ENCODE assay signal across 18 cellular contexts in genomic region chr18:79970419-79971133, GRCh38. TPM values are rescaled to one million over a fixed set of nuclear protein-coding genes. Genes with fewer than 3 reads are reported as not detected.
DNase-seq lines count a peak whose midpoint lies in the region; ATAC-seq, FAIRE-seq and TF ChIP-seq lines count a peak whose summit lies in the region.
"Had no signal": no experiment of that assay in that cellular context is flagged by ENCODE, and none has a peak within 500 bp of the region (broad histone marks: within the 10 kb centered on the region; RNA-seq: fewer than 3 reads in every experiment).

No MANE protein-coding gene starts in this region.

- H3K4me3 ChIP-seq in HepG2 (replicated peaks in 1 of 3; ENCODE audit: insufficient read depth in 1 of 3, low read depth in 2 of 3, low read length in 3 of 3) (no peak overlapping the region), aorta (ENCODE audit: low read length in 2 of 2) (no peak overlapping the region)
- H3K4me3 ChIP-seq: BLaER1 treated with 17β-estradiol and CSF1 and Interleukin-3, amounts not matched to agents 10 nM and 100 nM; GM12878; GM23338 had no signal

- H3K36me3 ChIP-seq in HepG2 (replicated peaks in 1 of 2; ENCODE audit: control insufficient read depth in 1 of 2, insufficient read depth in 2 of 2, low read length in 2 of 2) (peaks cover 22 to 62% of the 10 kb centered on the region in 2 experiments), aorta (ENCODE audit: control insufficient read depth in 1 of 2, insufficient read depth in 2 of 2, low read length in 1 of 2) (peaks cover 0 to 2% of the 10 kb centered on the region in 2 donors)

- no peak overlapping the region for H3K4me2 ChIP-seq in HepG2 (ENCODE audit: low read depth, low read length)
- H3K4me2 ChIP-seq: BLaER1 treated with 17β-estradiol and CSF1 and Interleukin-3, amounts not matched to agents 10 nM and 100 nM; GM23338 had no signal

- peaks cover 19 to 23% of the 10 kb centered on the region in 2 donors for H3K4me1 Mint-ChIP-seq in natural killer cell
- H3K4me1 Mint-ChIP-seq in natural killer cell treated with Interleukin-12 subunit alpha and Interleukin-12 subunit beta and Interleukin-15 and Interleukin-18, amount 100 ng/mL, for 72 hours (ENCODE audit: low read depth in 2 of 2): peaks cover 10 to 24% of the 10 kb centered on the region in 2 donors

- CTCF ChIA-PET in HepG2 (lab: Yijun Ruan, JAX; ENCODE audit: low intra/inter-chr PET ratio, low total read pairs): no interaction called here

- H3K27ac Mint-ChIP-seq in natural killer cell: peak overlapping the region; percentile 71 to 76
- H3K27ac Mint-ChIP-seq in natural killer cell treated with Interleukin-12 subunit alpha and Interleukin-12 subunit beta and Interleukin-15 and Interleukin-18, amount 100 ng/mL, for 72 hours: no peak overlapping the region
- H3K27ac Mint-ChIP-seq: GM23338 had no signal

- TF ChIP-seq CTCF in natural killer cell (IDR thresholded peaks at IDR 0.05) (no peak), HepG2 (CRISPR knock-in tag; IDR thresholded peaks at IDR 0.05) (no peak)

- FAIRE-seq in HepG2 (lab: Jason Lieb, UNC): no peak
- FAIRE-seq: GM12878, GM18507 had no signal

- H3K36me3 Mint-ChIP-seq in natural killer cell: no peaks in the 10 kb centered on the region
- H3K36me3 Mint-ChIP-seq in natural killer cell treated with Interleukin-12 subunit alpha and Interleukin-12 subunit beta and Interleukin-15 and Interleukin-18, amount 100 ng/mL, for 72 hours: peaks cover 8% of the 10 kb centered on the region

- no peak for DNase-seq in natural killer cell
- DNase-seq in natural killer cell treated with Interleukin-12 subunit alpha and Interleukin-12 subunit beta and Interleukin-15 and Interleukin-18, amount 100 ng/mL, for 72 hours (ENCODE audit: low spot score): no peak
- no peak for DNase-seq in HepG2 (ENCODE audit: low spot score)
- DNase-seq in sciatic nerve (ENCODE audit: low spot score): peak; percentile 22
- DNase-seq in aorta: no peak
- DNase-seq in SK-N-DZ (ENCODE audit: low spot score): no peak
- no peak for DNase-seq in effector CD8-positive, alpha-beta T cell (lab: John Stamatoyannopoulos, UW)
- DNase-seq: ACHN; Calu3; CD4-positive, CD25-positive, alpha-beta regulatory T cell; DMS79; H7 had no signal

- ATAC-seq in natural killer cell: no peak
- ATAC-seq in natural killer cell treated with Interleukin-12 subunit alpha and Interleukin-12 subunit beta and Interleukin-15 and Interleukin-18, amount 100 ng/mL, for 72 hours: no peak
- no peak for ATAC-seq in HepG2
- no peak for ATAC-seq in sciatic nerve
- no peak for ATAC-seq in aorta (ENCODE audit: low FRiP score)
- ATAC-seq: GM12878, GM23338 had no signal

- TF ChIP-seq EP300 in Ishikawa (IDR thresholded peaks at IDR 0.05; ENCODE audit: borderline replicate concordance) (no peak), HepG2 (IDR thresholded peaks at IDR 0.05; ENCODE audit: low read depth in 2 of 2, low read length in 2 of 2) (no peak), HepG2 (CRISPR knock-in tag; IDR thresholded peaks at IDR 0.05; ENCODE audit: borderline replicate concordance) (no peak)

- no peak overlapping the region for H3K9ac ChIP-seq in HepG2 (ENCODE audit: insufficient read depth, low read depth, low read length)
- H3K9ac ChIP-seq: BLaER1 treated with 17β-estradiol and CSF1 and Interleukin-3, amounts not matched to agents 10 nM and 100 nM had no signal

- POLR2A ChIA-PET in HepG2 (lab: Yijun Ruan, JAX): no interaction called here

- no peak overlapping the region for H3K4me3 Mint-ChIP-seq in natural killer cell
- H3K4me3 Mint-ChIP-seq in natural killer cell treated with Interleukin-12 subunit alpha and Interleukin-12 subunit beta and Interleukin-15 and Interleukin-18, amount 100 ng/mL, for 72 hours: no peak overlapping the region
- H3K4me3 Mint-ChIP-seq: GM23338 had no signal

- no peak overlapping the region for H3K27ac ChIP-seq in HepG2 (ENCODE audit: extremely low read length, insufficient read depth, low read length)
- H3K27ac ChIP-seq in aorta (ENCODE audit: low read depth in 1 of 2, low read length in 2 of 2): no peak overlapping the region
- H3K27ac ChIP-seq: BLaER1 treated with 17β-estradiol and CSF1 and Interleukin-3, amounts not matched to agents 10 nM and 100 nM had no signal

- H3K4me1 ChIP-seq in HepG2 (ENCODE audit: insufficient read depth, low read length) (peaks cover 21% of the 10 kb centered on the region), aorta (ENCODE audit: control insufficient read depth in 1 of 2, insufficient read depth in 2 of 2, low read length in 2 of 2) (no peaks in the 10 kb centered on the region)

- 94% methylated on average over 12 of the region's 12 CpGs for WGBS in HepG2 (ENCODE audit: low lambda C conversion rate)
- WGBS in aorta, 2 donors: 88% methylated on average over 12 of the region's 12 CpGs

- intact Hi-C loops in natural killer cell (cut with micrococcal nuclease): no loop called here
- intact Hi-C loops in HepG2 (cut with micrococcal nuclease; ENCODE audit: unreplicated experiment): no loop called here
- intact Hi-C loops in sciatic nerve (cut with DNase I): no loop called here
- intact Hi-C loops in aorta (cut with DNase I): no loop called here

- no peaks in the 10 kb centered on the region for H3K27me3 ChIP-seq in HepG2 (ENCODE audit: control insufficient read depth in 1 of 2, insufficient read depth in 2 of 2, low read length in 2 of 2)
- H3K27me3 ChIP-seq in aorta (ENCODE audit: control insufficient read depth in 1 of 2, insufficient read depth in 2 of 2, low read length in 1 of 2): no peaks in the 10 kb centered on the region
- H3K27me3 ChIP-seq: BLaER1 treated with 17β-estradiol and CSF1 and Interleukin-3, amounts not matched to agents 10 nM and 100 nM had no signal

- H2AFZ ChIP-seq in HepG2 (ENCODE audit: low read length): no peak overlapping the region
- H2AFZ ChIP-seq: GM23338 had no signal

- no TSS peak for BruUV-seq in HepG2 (replicated peaks; lab: Mats Ljungman, UMichigan)

- H3K9me3 Mint-ChIP-seq in natural killer cell: no peaks in the 10 kb centered on the region
- no peaks in the 10 kb centered on the region for H3K9me3 Mint-ChIP-seq in natural killer cell treated with Interleukin-12 subunit alpha and Interleukin-12 subunit beta and Interleukin-15 and Interleukin-18, amount 100 ng/mL, for 72 hours
- H3K9me3 Mint-ChIP-seq: CD4-positive, CD25-positive, alpha-beta regulatory T cell; GM23338 had no signal

- TF ChIP-seq POLR2A in HepG2 (IDR thresholded peaks at IDR 0.05; ENCODE audit: insufficient read depth in 1 of 2, low read depth in 2 of 2, low read length in 2 of 2): no peak

- peaks cover 29% of the 10 kb centered on the region for H3K79me2 ChIP-seq in HepG2 (ENCODE audit: insufficient read depth, low read length)

- peaks cover 20% of the 10 kb centered on the region for H4K20me1 ChIP-seq in HepG2 (ENCODE audit: insufficient read depth, low read length)

- H3K9me3 ChIP-seq in HepG2 (ENCODE audit: low read length) (no peaks in the 10 kb centered on the region), aorta (ENCODE audit: control insufficient read depth, low read length) (no peaks in the 10 kb centered on the region)
- H3K9me3 ChIP-seq: BLaER1 treated with 17β-estradiol and CSF1 and Interleukin-3, amounts not matched to agents 10 nM and 100 nM had no signal

- in situ Hi-C loops in HepG2 (cut with HindIII; ENCODE audit: extremely low pct_ligation_motif_present, low pct_unique_long_range_greater_than_20kb): no loop called here

- H3K27me3 Mint-ChIP-seq in natural killer cell (ENCODE audit: low read depth in 2 of 2): no peaks in the 10 kb centered on the region
- no peaks in the 10 kb centered on the region for H3K27me3 Mint-ChIP-seq in natural killer cell treated with Interleukin-12 subunit alpha and Interleukin-12 subunit beta and Interleukin-15 and Interleukin-18, amount 100 ng/mL, for 72 hours
- H3K27me3 Mint-ChIP-seq: CD4-positive, CD25-positive, alpha-beta regulatory T cell had no signal

- TF ChIP-seq RAD21 in Ishikawa (IDR thresholded peaks at IDR 0.05; ENCODE audit: low read depth): no peak
- no peak for TF ChIP-seq RAD21 in HepG2 (CRISPR knock-in tag; IDR thresholded peaks at IDR 0.05)

RNA-seq across cellular contexts. Expression of gene HSBP1L1, which starts 6.1 kb away (rescaled TPM):
- 10 to 100 TPM; 11.7 to 16.1 (median 13.8) TPM for total RNA-seq in natural killer cell
- 1 to 10 TPM; 1.2 to 6.2 TPM for total RNA-seq in natural killer cell treated with Interleukin-12 subunit alpha and Interleukin-12 subunit beta and Interleukin-15 and Interleukin-18, amount 100 ng/mL, for 72 hours
- total RNA-seq in HepG2 (2016; rRNA removed; fragmentation: Illumina TruSeq; extraction: Trizol): 15.3 and 22.6 TPM in 2 replicates
- total RNA-seq in HepG2 (2016; cell fraction: cytosol; rRNA removed; fragmentation: Illumina TruSeq; extraction: Trizol; ENCODE audit: low read depth): 28.9 and 34.1 TPM in 2 replicates
- 13.5 and 21.2 TPM in 2 replicates for total RNA-seq in HepG2 (2016; cell fraction: insoluble cytoplasmic fraction; rRNA removed; fragmentation: Illumina TruSeq; extraction: Trizol)
- total RNA-seq in HepG2 (2016; cell fraction: membrane; rRNA removed; fragmentation: Illumina TruSeq; extraction: Trizol): 33.2 and 40.1 TPM in 2 replicates
- 17.7 and 20.7 TPM in 2 replicates for total RNA-seq in HepG2 (2016; cell fraction: nucleus; rRNA removed; fragmentation: Illumina TruSeq; extraction: Trizol)
- 41.2 and 45.1 TPM in 2 replicates for polyA plus RNA-seq in HepG2 (2011; rRNA removed)
- 28.0 and 28.5 TPM in 2 replicates for polyA plus RNA-seq in HepG2 (2011; cell fraction: cytosol; rRNA removed)
- 34.3 and 53.2 TPM in 2 replicates for polyA plus RNA-seq in HepG2 (2011; cell fraction: nucleus; rRNA removed)
- polyA plus RNA-seq in HepG2 (2012): 26.1 and 32.6 TPM in 2 replicates
- polyA plus RNA-seq in HepG2 (2016; cell fraction: cytosol; fragmentation: Illumina TruSeq; extraction: Trizol; ENCODE audit: low read depth): 36.8 and 50.0 TPM in 2 replicates
- 17.9 and 18.7 TPM in 2 replicates for polyA plus RNA-seq in HepG2 (2016; cell fraction: insoluble cytoplasmic fraction; fragmentation: Illumina TruSeq; extraction: Trizol; ENCODE audit: low read depth)
- 33.7 and 42.5 TPM in 2 replicates for polyA plus RNA-seq in HepG2 (2016; cell fraction: membrane; fragmentation: Illumina TruSeq; extraction: Trizol; ENCODE audit: low read depth)
- polyA plus RNA-seq in HepG2 (2016; cell fraction: nucleus; fragmentation: Illumina TruSeq; extraction: Trizol; ENCODE audit: insufficient read depth, low read depth): 68.0 and 69.5 TPM in 2 replicates
- polyA minus RNA-seq in HepG2 (2011; rRNA and poly(A)+ RNA removed; ENCODE audit: low replicate concordance): 4.1 and 8.6 TPM in 2 replicates
- 5.3 and 7.9 TPM in 2 replicates for polyA minus RNA-seq in HepG2 (2011; cell fraction: cytosol; rRNA and poly(A)+ RNA removed)
- 23.3 and 28.1 TPM in 2 replicates for polyA minus RNA-seq in HepG2 (2011; cell fraction: nucleus; rRNA and poly(A)+ RNA removed)
- total RNA-seq in sciatic nerve: 16.9 TPM
- total RNA-seq in aorta: 10 to 100 TPM in 1 of 2 donors, 1 to 10 TPM in 1; 7.9 to 13.0 TPM
- 10 to 100 TPM in 1 of 2 donors, 1 to 10 TPM in 1; 5.1 to 11.3 TPM for polyA plus RNA-seq in aorta
- 8.0 and 9.1 TPM in 2 replicates for polyA plus RNA-seq in SK-N-DZ (2014; cell fraction: cytosol; rRNA removed)
- 8.1 and 10.7 TPM in 2 replicates for polyA plus RNA-seq in SK-N-DZ (2014; cell fraction: nucleus; rRNA removed)
- total RNA-seq: HT1080 had no signal

RNA-seq across cellular contexts. Expression of gene TXNL4A, which starts 17.8 kb away (rescaled TPM):
- 10 to 100 TPM; 63.2 to 69.1 (median 66.4) TPM for total RNA-seq in natural killer cell
- total RNA-seq in natural killer cell treated with Interleukin-12 subunit alpha and Interleukin-12 subunit beta and Interleukin-15 and Interleukin-18, amount 100 ng/mL, for 72 hours: 100 to 1,000 TPM in 1 of 2 donors, 10 to 100 TPM in 1; 97.2 to 143 TPM
- 192 and 202 TPM in 2 replicates for total RNA-seq in HepG2 (2016; rRNA removed; fragmentation: Illumina TruSeq; extraction: Trizol)
- 596 and 716 TPM in 2 replicates for total RNA-seq in HepG2 (2016; cell fraction: cytosol; rRNA removed; fragmentation: Illumina TruSeq; extraction: Trizol; ENCODE audit: low read depth)
- 185 and 204 TPM in 2 replicates for total RNA-seq in HepG2 (2016; cell fraction: insoluble cytoplasmic fraction; rRNA removed; fragmentation: Illumina TruSeq; extraction: Trizol)
- 533 and 635 TPM in 2 replicates for total RNA-seq in HepG2 (2016; cell fraction: membrane; rRNA removed; fragmentation: Illumina TruSeq; extraction: Trizol)
- 56.2 and 79.7 TPM in 2 replicates for total RNA-seq in HepG2 (2016; cell fraction: nucleus; rRNA removed; fragmentation: Illumina TruSeq; extraction: Trizol)
- 135 and 172 TPM in 2 replicates for polyA plus RNA-seq in HepG2 (2011; rRNA removed)
- 131 and 145 TPM in 2 replicates for polyA plus RNA-seq in HepG2 (2011; cell fraction: cytosol; rRNA removed)
- 32.1 and 40.2 TPM in 2 replicates for polyA plus RNA-seq in HepG2 (2011; cell fraction: nucleus; rRNA removed)
- 123 and 145 TPM in 2 replicates for polyA plus RNA-seq in HepG2 (2012)
- polyA plus RNA-seq in HepG2 (2016; cell fraction: cytosol; fragmentation: Illumina TruSeq; extraction: Trizol; ENCODE audit: low read depth): 941 and 1,125 TPM in 2 replicates
- 223 and 229 TPM in 2 replicates for polyA plus RNA-seq in HepG2 (2016; cell fraction: insoluble cytoplasmic fraction; fragmentation: Illumina TruSeq; extraction: Trizol; ENCODE audit: low read depth)
- polyA plus RNA-seq in HepG2 (2016; cell fraction: membrane; fragmentation: Illumina TruSeq; extraction: Trizol; ENCODE audit: low read depth): 563 and 676 TPM in 2 replicates
- 165 and 194 TPM in 2 replicates for polyA plus RNA-seq in HepG2 (2016; cell fraction: nucleus; fragmentation: Illumina TruSeq; extraction: Trizol; ENCODE audit: insufficient read depth, low read depth)
- 36.7 and 86.4 TPM in 2 replicates for polyA minus RNA-seq in HepG2 (2011; rRNA and poly(A)+ RNA removed; ENCODE audit: low replicate concordance)
- polyA minus RNA-seq in HepG2 (2011; cell fraction: cytosol; rRNA and poly(A)+ RNA removed): 44.1 and 45.4 TPM in 2 replicates
- 14.9 and 19.2 TPM in 2 replicates for polyA minus RNA-seq in HepG2 (2011; cell fraction: nucleus; rRNA and poly(A)+ RNA removed)
- total RNA-seq in sciatic nerve: 71.7 TPM
- 10 to 100 TPM; 71.7 to 72.0 TPM for total RNA-seq in aorta
- polyA plus RNA-seq in aorta: 100 to 1,000 TPM in 1 of 2 donors, 10 to 100 TPM in 1; 69.5 to 109 TPM
- 122 and 138 TPM in 2 replicates for polyA plus RNA-seq in SK-N-DZ (2014; cell fraction: cytosol; rRNA removed)
- 81.7 and 105 TPM in 2 replicates for polyA plus RNA-seq in SK-N-DZ (2014; cell fraction: nucleus; rRNA removed)

RNA-seq across cellular contexts. Expression of gene SLC66A2, which starts 19.1 kb away (rescaled TPM):
- total RNA-seq in natural killer cell (10 to 100 TPM; 51.2 to 62.4 (median 54.1) TPM), HepG2 (2016; rRNA removed; fragmentation: Illumina TruSeq; extraction: Trizol) (30.3 and 41.9 TPM in 2 replicates), sciatic nerve (65.2 TPM), aorta (10 to 100 TPM; 40.1 to 47.7 TPM)
- 10 to 100 TPM; 23.8 to 28.1 TPM for total RNA-seq in natural killer cell treated with Interleukin-12 subunit alpha and Interleukin-12 subunit beta and Interleukin-15 and Interleukin-18, amount 100 ng/mL, for 72 hours
- total RNA-seq in HepG2 (2016; cell fraction: cytosol; rRNA removed; fragmentation: Illumina TruSeq; extraction: Trizol; ENCODE audit: low read depth): 40.5 and 40.6 TPM in 2 replicates
- total RNA-seq in HepG2 (2016; cell fraction: insoluble cytoplasmic fraction; rRNA removed; fragmentation: Illumina TruSeq; extraction: Trizol): 29.0 and 42.7 TPM in 2 replicates
- total RNA-seq in HepG2 (2016; cell fraction: membrane; rRNA removed; fragmentation: Illumina TruSeq; extraction: Trizol): 74.6 and 79.6 TPM in 2 replicates
- 24.3 and 28.3 TPM in 2 replicates for total RNA-seq in HepG2 (2016; cell fraction: nucleus; rRNA removed; fragmentation: Illumina TruSeq; extraction: Trizol)
- polyA plus RNA-seq in HepG2 (2011; rRNA removed) (33.5 and 62.5 TPM in 2 replicates), aorta (10 to 100 TPM; 12.9 to 48.8 TPM)
- 56.8 and 67.4 TPM in 2 replicates for polyA plus RNA-seq in HepG2 (2011; cell fraction: cytosol; rRNA removed)
- polyA plus RNA-seq in HepG2 (2011; cell fraction: nucleus; rRNA removed): 84.2 and 87.0 TPM in 2 replicates
- 46.8 and 62.2 TPM in 2 replicates for polyA plus RNA-seq in HepG2 (2012)
- polyA plus RNA-seq in HepG2 (2016; cell fraction: cytosol; fragmentation: Illumina TruSeq; extraction: Trizol; ENCODE audit: low read depth): 45.1 and 50.9 TPM in 2 replicates
- polyA plus RNA-seq in HepG2 (2016; cell fraction: insoluble cytoplasmic fraction; fragmentation: Illumina TruSeq; extraction: Trizol; ENCODE audit: low read depth): 33.6 and 33.8 TPM in 2 replicates
- 69.1 and 69.7 TPM in 2 replicates for polyA plus RNA-seq in HepG2 (2016; cell fraction: membrane; fragmentation: Illumina TruSeq; extraction: Trizol; ENCODE audit: low read depth)
- polyA plus RNA-seq in HepG2 (2016; cell fraction: nucleus; fragmentation: Illumina TruSeq; extraction: Trizol; ENCODE audit: insufficient read depth, low read depth): 43.3 and 46.8 TPM in 2 replicates
- polyA minus RNA-seq in HepG2 (2011; rRNA and poly(A)+ RNA removed; ENCODE audit: low replicate concordance): 19.8 and 109 TPM in 2 replicates
- polyA minus RNA-seq in HepG2 (2011; cell fraction: cytosol; rRNA and poly(A)+ RNA removed): 28.8 and 32.5 TPM in 2 replicates
- 27.0 and 33.3 TPM in 2 replicates for polyA minus RNA-seq in HepG2 (2011; cell fraction: nucleus; rRNA and poly(A)+ RNA removed)
- 41.4 and 56.9 TPM in 2 replicates for polyA plus RNA-seq in SK-N-DZ (2014; cell fraction: cytosol; rRNA removed)
- polyA plus RNA-seq in SK-N-DZ (2014; cell fraction: nucleus; rRNA removed): 48.1 and 51.9 TPM in 2 replicates

Comparison
In these comparisons a context has a peak if more than half of its experiments do, and no peak if none do; other contexts are left out.
1. H3K27ac Mint-ChIP-seq: peak in natural killer cell (2 of 2); none in natural killer cell treated with Interleukin-12 subunit alpha and Interleukin-12 subunit beta and Interleukin-15 and Interleukin-18, amount 100 ng/mL, for 72 hours (0 of 2).